ENCODE assay signal across 23 cellular contexts in the genomic region with DNA sequence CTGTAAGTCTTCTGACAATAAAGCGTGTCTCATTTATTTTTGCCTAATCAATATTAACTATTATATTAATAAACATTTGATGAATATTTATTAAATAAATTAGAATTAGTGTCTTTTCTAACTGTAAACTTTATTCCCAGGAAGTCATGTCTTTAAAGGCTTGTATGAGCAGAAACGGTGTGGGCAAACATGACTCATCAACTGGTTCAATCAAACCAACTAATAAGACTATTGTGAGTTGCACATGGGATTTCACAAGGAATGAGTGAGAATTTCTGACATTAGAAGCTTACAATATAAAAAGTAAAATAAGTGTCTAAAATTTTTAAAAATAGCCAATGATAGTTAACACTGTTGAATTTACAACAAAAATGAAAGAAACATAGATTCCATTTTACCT.
DNase-seq lines count a peak whose midpoint lies in the region; ATAC-seq lines count a peak whose summit lies in the region.
"Had no signal": no experiment of that assay in that cellular context is flagged by ENCODE, and none has a peak within 500 bp of the region (broad histone marks: within the 10 kb centered on the region; RNA-seq: fewer than 3 reads in every experiment).

No MANE protein-coding gene starts in this region.

- ATAC-seq in GM21447 (IDR thresholded peaks at IDR 0.05; ENCODE audit: unreplicated experiment) = no peak

- H3K27ac ChIP-seq in epithelial cell of prostate = no peak overlapping the region
- H3K27ac ChIP-seq: C4-2B, KMS-11, SK-N-MC had no signal

- DNase-seq in COLO829 (ENCODE audit: low spot score) (peak; percentile 19), LHCN-M2 (ENCODE audit: low read depth) (peak; percentile 7), epithelial cell of prostate (ENCODE audit: low read depth, low spot score) (peak; percentile 10), iris pigment epithelial cell (ENCODE audit: low read depth) (peak; percentile 1), DMS114 treated with DMSO at 0.1 percent for 48 hours (lab: John Stamatoyannopoulos, UW; ENCODE audit: unreplicated experiment) (no peak), DMS153 (lab: John Stamatoyannopoulos, UW) (no peak), RPMI8226 (no peak)
- DNase-seq: GOT3, HCEC 1CT, IMR-90, MV-4-11, NCI-H1105 treated with DMSO at 0.1 percent for 48 hours, NCI-H1694, NCI-H2081, NCI-H2171 treated with DMSO at 0.1 percent for 48 hours, NCI-H524 treated with DMSO at 0.1 percent for 48 hours, OCI-M1, SHP77, SW 1271 had no signal

Comparison
In these comparisons a context has a peak if more than half of its experiments do, and no peak if none do; other contexts are left out.
1. DNase-seq: peak in COLO829 (single experiment), LHCN-M2 (single experiment), epithelial cell of prostate (single experiment) and iris pigment epithelial cell (single experiment); none in DMS114 treated with DMSO at 0.1 percent for 48 hours (single experiment), DMS153 (single experiment) and RPMI8226 (single experiment).